ENCODE assay signal across 13 cellular contexts in the genomic region with DNA sequence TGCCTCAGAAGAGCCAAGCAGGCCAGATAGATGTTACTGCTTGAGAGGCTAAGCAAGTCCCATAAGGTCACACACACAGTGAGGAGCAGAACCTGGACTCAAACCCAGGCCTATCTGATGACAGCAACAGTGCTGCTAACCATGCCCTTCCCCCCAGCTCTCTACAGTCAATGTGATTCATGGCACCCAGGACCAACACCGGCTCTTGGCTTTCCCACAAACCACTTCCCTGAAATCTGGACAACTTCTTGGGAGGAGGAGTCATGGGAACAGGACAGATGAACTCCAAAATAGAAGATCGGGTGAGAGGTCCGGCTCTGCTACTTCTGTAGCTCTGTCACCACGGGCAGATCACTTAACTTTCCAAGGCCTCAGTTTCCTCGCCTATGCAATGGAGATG. TPM values are rescaled to one million over a fixed set of nuclear protein-coding genes. Genes with fewer than 3 reads are reported as not detected.
A peak's percentile ranks its signal among the peaks of the same experiment; 100 is the strongest.
DNase-seq lines count a peak whose midpoint lies in the region; ATAC-seq and TF ChIP-seq lines count a peak whose summit lies in the region.
"Had no signal": no experiment of that assay in that cellular context is flagged by ENCODE, and none has a peak within 500 bp of the region (broad histone marks: within the 10 kb centered on the region; RNA-seq: fewer than 3 reads in every experiment).

No MANE protein-coding gene starts in this region.

- H3K9me3 Mint-ChIP-seq in activated naive CD4-positive, alpha-beta T cell treated with anti-CD3 and anti-CD28 coated beads, Interleukin-2, amount 10 ng/mL, durations not matched to agents 7 days and 5 days, result peaks cover 2% of the 10 kb centered on the region
- H3K9me3 Mint-ChIP-seq in activated CD8-positive, alpha-beta T cell treated with anti-CD3 and anti-CD28 coated beads, Interleukin-2, amount 10 ng/mL, durations not matched to agents 7 days and 5 days (ENCODE audit: insufficient read depth), result no peaks in the 10 kb centered on the region
- H3K9me3 Mint-ChIP-seq in stimulated activated memory B cell treated with anti-CD40 and anti-IgM and Interleukin-4, amounts not matched to agents 10 μg/mL and 1 μg/mL and 100 μg/mL, for 72 hours, result no peaks in the 10 kb centered on the region

- peaks cover 63% of the 10 kb centered on the region for H3K27me3 ChIP-seq in iPS-18a (ENCODE audit: control insufficient read depth, insufficient read depth, low read length)
- H3K27me3 ChIP-seq in tibial artery, result peaks cover 0 to 10% of the 10 kb centered on the region in 2 donors

- peaks cover 44% of the 10 kb centered on the region for H3K4me1 Mint-ChIP-seq in activated naive CD4-positive, alpha-beta T cell treated with anti-CD3 and anti-CD28 coated beads, Interleukin-2, amount 10 ng/mL, durations not matched to agents 7 days and 5 days
- H3K4me1 Mint-ChIP-seq in activated CD8-positive, alpha-beta T cell treated with anti-CD3 and anti-CD28 coated beads, Interleukin-2, amount 10 ng/mL, durations not matched to agents 7 days and 5 days (ENCODE audit: low read depth), result peaks cover 63% of the 10 kb centered on the region
- peaks cover 29% of the 10 kb centered on the region for H3K4me1 Mint-ChIP-seq in stimulated activated memory B cell treated with anti-CD40 and anti-IgM and Interleukin-4, amounts not matched to agents 10 μg/mL and 1 μg/mL and 100 μg/mL, for 72 hours

- H3K36me3 Mint-ChIP-seq in activated naive CD4-positive, alpha-beta T cell treated with anti-CD3 and anti-CD28 coated beads, Interleukin-2, amount 10 ng/mL, durations not matched to agents 7 days and 5 days, result peaks cover 11% of the 10 kb centered on the region
- H3K36me3 Mint-ChIP-seq in activated CD8-positive, alpha-beta T cell treated with anti-CD3 and anti-CD28 coated beads, Interleukin-2, amount 10 ng/mL, durations not matched to agents 7 days and 5 days (ENCODE audit: low read depth), result peaks cover 14% of the 10 kb centered on the region
- no peaks in the 10 kb centered on the region for H3K36me3 Mint-ChIP-seq in stimulated activated memory B cell treated with anti-CD40 and anti-IgM and Interleukin-4, amounts not matched to agents 10 μg/mL and 1 μg/mL and 100 μg/mL, for 72 hours

- TF ChIP-seq CTCF in tibial artery (IDR thresholded peaks at IDR 0.05), result no peak

- intact Hi-C loops in tibial artery (cut with DNase I; ENCODE audit: low total_unique reads), result no loop called here

- H3K9ac ChIP-seq in iPS-18a (ENCODE audit: low read length), result no peak overlapping the region

- peaks cover 44% of the 10 kb centered on the region for H3K27me3 Mint-ChIP-seq in activated naive CD4-positive, alpha-beta T cell treated with anti-CD3 and anti-CD28 coated beads, Interleukin-2, amount 10 ng/mL, durations not matched to agents 7 days and 5 days
- H3K27me3 Mint-ChIP-seq in activated CD8-positive, alpha-beta T cell treated with anti-CD3 and anti-CD28 coated beads, Interleukin-2, amount 10 ng/mL, durations not matched to agents 7 days and 5 days (ENCODE audit: low read depth), result peaks cover 35% of the 10 kb centered on the region
- H3K27me3 Mint-ChIP-seq in stimulated activated memory B cell treated with anti-CD40 and anti-IgM and Interleukin-4, amounts not matched to agents 10 μg/mL and 1 μg/mL and 100 μg/mL, for 72 hours, result peaks cover 33% of the 10 kb centered on the region

- no peak overlapping the region for H3K27ac Mint-ChIP-seq in activated naive CD4-positive, alpha-beta T cell treated with anti-CD3 and anti-CD28 coated beads, Interleukin-2, amount 10 ng/mL, durations not matched to agents 7 days and 5 days
- no peak overlapping the region for H3K27ac Mint-ChIP-seq in activated CD8-positive, alpha-beta T cell treated with anti-CD3 and anti-CD28 coated beads, Interleukin-2, amount 10 ng/mL, durations not matched to agents 7 days and 5 days
- no peak overlapping the region for H3K27ac Mint-ChIP-seq in stimulated activated memory B cell treated with anti-CD40 and anti-IgM and Interleukin-4, amounts not matched to agents 10 μg/mL and 1 μg/mL and 100 μg/mL, for 72 hours
- H3K27ac Mint-ChIP-seq: progenitor cell of endocrine pancreas had no signal

- H3K9me3 ChIP-seq in iPS-18a (ENCODE audit: control insufficient read depth, low read depth, low read length) (no peaks in the 10 kb centered on the region), tibial artery (no peaks in the 10 kb centered on the region)

- H3K4me3 Mint-ChIP-seq in activated naive CD4-positive, alpha-beta T cell treated with anti-CD3 and anti-CD28 coated beads, Interleukin-2, amount 10 ng/mL, durations not matched to agents 7 days and 5 days, result peak overlapping the region; percentile 83
- peak overlapping the region; percentile 25 for H3K4me3 Mint-ChIP-seq in activated CD8-positive, alpha-beta T cell treated with anti-CD3 and anti-CD28 coated beads, Interleukin-2, amount 10 ng/mL, durations not matched to agents 7 days and 5 days
- no peak overlapping the region for H3K4me3 Mint-ChIP-seq in stimulated activated memory B cell treated with anti-CD40 and anti-IgM and Interleukin-4, amounts not matched to agents 10 μg/mL and 1 μg/mL and 100 μg/mL, for 72 hours

- H3K36me3 ChIP-seq in iPS-18a (ENCODE audit: control insufficient read depth, low read depth, low read length) (no peaks in the 10 kb centered on the region), tibial artery (no peaks in the 10 kb centered on the region)

- peak overlapping the region; percentile 72 for H3K4me3 ChIP-seq in iPS-18a (ENCODE audit: low read length)
- H3K4me3 ChIP-seq in tibial artery, result no peak overlapping the region

- POLR2A ChIA-PET in activated CD8-positive, alpha-beta T cell treated with anti-CD3 and anti-CD28 coated beads, Interleukin-2, amount 10 ng/mL, durations not matched to agents 7 days and 5 days (lab: Charles Lee), result no interaction called here

- no peak overlapping the region for H3K27ac ChIP-seq in iPS-18a (ENCODE audit: low read length)
- peak overlapping the region; percentile 3 to 13 for H3K27ac ChIP-seq in tibial artery

- peaks cover 12% of the 10 kb centered on the region for H3K4me1 ChIP-seq in iPS-18a (ENCODE audit: control insufficient read depth, low read depth, low read length)
- H3K4me1 ChIP-seq in tibial artery, result peaks cover 0 to 31% (median 24%) of the 10 kb centered on the region in 4 donors

- DNase-seq in activated naive CD4-positive, alpha-beta T cell treated with anti-CD3 and anti-CD28 coated beads, Interleukin-2, amount 10 ng/mL, durations not matched to agents 7 days and 5 days, result no peak
- DNase-seq in activated naive CD4-positive, alpha-beta T cell treated with anti-CD3 and anti-CD28 coated beads, Interleukin-2, amount 50 U/mL, for 16 hours, result no peak
- no peak for DNase-seq in activated CD8-positive, alpha-beta T cell treated with anti-CD3 and anti-CD28 coated beads, Interleukin-2, amount 10 ng/mL, durations not matched to agents 7 days and 5 days
- peak; percentile 27 to 63 for DNase-seq in tibial artery
- DNase-seq in LoVo (ENCODE audit: low spot score), result no peak
- DNase-seq: amygdala, GF-D8, MM.1S, NCI-H510A treated with DMSO at 0.1 percent for 48 hours had no signal

- ATAC-seq in activated CD8-positive, alpha-beta T cell treated with anti-CD3 and anti-CD28 coated beads, Interleukin-2, amount 10 ng/mL, durations not matched to agents 7 days and 5 days, result no peak
- ATAC-seq in stimulated activated memory B cell treated with anti-CD40 and anti-IgM and Interleukin-4, amounts not matched to agents 10 μg/mL and 1 μg/mL and 100 μg/mL, for 72 hours, result no peak
- ATAC-seq in GM19452 (IDR thresholded peaks at IDR 0.05; ENCODE audit: unreplicated experiment), result no peak

- CTCF ChIA-PET in activated naive CD4-positive, alpha-beta T cell treated with anti-CD3 and anti-CD28 coated beads, Interleukin-2, amount 10 ng/mL, durations not matched to agents 7 days and 5 days (lab: Charles Lee), result interaction anchor here (0.6 kb wide), 1 partner anchor 784 kb away, joined by 3 read pairs; no protein-coding TSS in a partner anchor
- CTCF ChIA-PET in activated CD8-positive, alpha-beta T cell treated with anti-CD3 and anti-CD28 coated beads, Interleukin-2, amount 10 ng/mL, durations not matched to agents 7 days and 5 days (lab: Charles Lee), result interaction anchor here (0.8 to 3.2 kb wide), 4 partner anchors 9 to 271 kb away, joined by 3 to 7 read pairs (median 4); no protein-coding TSS in a partner anchor

RNA-seq across cellular contexts. Expression of gene PTGDR, which starts 0.7 kb away (rescaled TPM):
- total RNA-seq in activated CD8-positive, alpha-beta T cell treated with anti-CD3 and anti-CD28 coated beads, Interleukin-2, amount 10 ng/mL, durations not matched to agents 7 days and 5 days, result 1 to 10 TPM in 1 of 2 experiments, under 1 TPM in 1; 0.68 to 1.0 TPM
- total RNA-seq: progenitor cell of endocrine pancreas had no signal

RNA-seq across cellular contexts. Expression of gene PTGER2, which starts 47.3 kb away (rescaled TPM):
- 100 to 1,000 TPM; 116 to 119 TPM for total RNA-seq in activated CD8-positive, alpha-beta T cell treated with anti-CD3 and anti-CD28 coated beads, Interleukin-2, amount 10 ng/mL, durations not matched to agents 7 days and 5 days

Comparison
In these comparisons a context has a peak if more than half of its experiments do, and no peak if none do; other contexts are left out.
1. DNase-seq: peak in tibial artery (2 of 2); none in activated naive CD4-positive, alpha-beta T cell treated with anti-CD3 and anti-CD28 coated beads, Interleukin-2, amount 10 ng/mL, durations not matched to agents 7 days and 5 days (single experiment), activated naive CD4-positive, alpha-beta T cell treated with anti-CD3 and anti-CD28 coated beads, Interleukin-2, amount 50 U/mL, for 16 hours (single experiment), activated CD8-positive, alpha-beta T cell treated with anti-CD3 and anti-CD28 coated beads, Interleukin-2, amount 10 ng/mL, durations not matched to agents 7 days and 5 days (single experiment) and LoVo (single experiment).